Comparison of ENCODE assay signal across 31 cellular contexts in genomic region chr21:35477622-35478021, GRCh38.
A peak's percentile ranks its signal among the peaks of the same experiment; 100 is the strongest.
DNase-seq lines count a peak whose midpoint lies in the region; ATAC-seq and TF ChIP-seq lines count a peak whose summit lies in the region.
"Had no signal": no experiment of that assay in that cellular context is flagged by ENCODE, and none has a peak within 500 bp of the region (broad histone marks: within the 10 kb centered on the region; RNA-seq: fewer than 3 reads in every experiment).

No MANE protein-coding gene starts in this region.

- H3K9me3 ChIP-seq in heart right ventricle (peaks cover 0 to 16% (median 6%) of the 10 kb centered on the region in 11 donors), muscle layer of duodenum (ENCODE audit: control insufficient read depth in 1 of 2, low read length in 2 of 2) (peaks cover 0 to 2% of the 10 kb centered on the region in 2 donors), testis (no peaks in the 10 kb centered on the region)
- H3K9me3 ChIP-seq: ascending aorta, lower lobe of right lung, ovary, tibial nerve had no signal

- no peak overlapping the region for H3K4me3 ChIP-seq in heart right ventricle
- H3K4me3 ChIP-seq in muscle layer of duodenum (ENCODE audit: low read depth in 1 of 2, low read length in 2 of 2): no peak overlapping the region
- H3K4me3 ChIP-seq in testis: no peak overlapping the region
- H3K4me3 ChIP-seq: ascending aorta, esophagus muscularis mucosa, heart left ventricle, lower lobe of right lung, ovary, spleen, tibial nerve had no signal

- H3K36me3 ChIP-seq in heart right ventricle: no peaks in the 10 kb centered on the region
- H3K36me3 ChIP-seq in muscle layer of duodenum (ENCODE audit: control insufficient read depth in 1 of 2, insufficient read depth in 2 of 2, low read length in 2 of 2): no peaks in the 10 kb centered on the region
- H3K36me3 ChIP-seq in testis (ENCODE audit: low read depth, missing control alignments): no peaks in the 10 kb centered on the region
- H3K36me3 ChIP-seq: ascending aorta, esophagus muscularis mucosa, heart left ventricle, lower lobe of right lung, ovary, spleen, tibial nerve had no signal

- peak overlapping the region in 6 of 10 donors; percentile 14 to 79 (median 45) for H3K27ac ChIP-seq in heart right ventricle
- peak overlapping the region; percentile 40 for H3K27ac ChIP-seq in muscle layer of duodenum (ENCODE audit: low read length)
- H3K27ac ChIP-seq in testis: no peak overlapping the region
- H3K27ac ChIP-seq: esophagus muscularis mucosa had no signal

- intact Hi-C loops in heart right ventricle (cut with DNase I): no loop called here
- intact Hi-C loops in cardiac septum (cut with DNase I): no loop called here
- intact Hi-C loops in testis (cut with DNase I; ENCODE audit: low total_unique reads): no loop called here

- H3K27me3 ChIP-seq in heart right ventricle (peaks cover 0 to 13% (median 0%) of the 10 kb centered on the region in 7 donors), muscle layer of duodenum (ENCODE audit: low read depth, low read length) (no peaks in the 10 kb centered on the region), testis (no peaks in the 10 kb centered on the region)
- H3K27me3 ChIP-seq: ascending aorta, ovary, spleen, tibial nerve had no signal

- H3K27ac Mint-ChIP-seq in chondrocyte (ENCODE audit: unreplicated experiment): peak overlapping the region; percentile 73
- H3K27ac Mint-ChIP-seq: CD4-positive, CD25-positive, alpha-beta regulatory T cell; nephron; WTC11 had no signal

- WGBS in heart right ventricle, 2 donors: 80 to 81% methylated on average over 3 of the region's 3 CpGs
- WGBS in testis, 2 donors: 92 to 93% methylated on average over 3 of the region's 3 CpGs

- TF ChIP-seq CTCF in heart right ventricle (IDR thresholded peaks at IDR 0.05) (no peak), chondrocyte (IDR thresholded peaks at IDR 0.05) (no peak), testis (IDR thresholded peaks at IDR 0.05) (no peak)

- H3K4me3 Mint-ChIP-seq in chondrocyte (ENCODE audit: unreplicated experiment): no peak overlapping the region
- H3K4me3 Mint-ChIP-seq: CD4-positive, CD25-positive, alpha-beta regulatory T cell; nephron; stimulated activated naive CD8-positive, alpha-beta T cell treated with anti-CD3 and anti-CD28 coated beads, Interleukin-15, amount 100 ng/mL, for 72 hours; WTC11 had no signal

- peaks cover 40% of the 10 kb centered on the region for H3K4me1 Mint-ChIP-seq in chondrocyte (ENCODE audit: low read depth)

- peaks cover 9% of the 10 kb centered on the region for H3K9me3 Mint-ChIP-seq in chondrocyte (ENCODE audit: low read depth)

- H3K36me3 Mint-ChIP-seq in chondrocyte (ENCODE audit: low read depth): peaks cover 2% of the 10 kb centered on the region
- H3K36me3 Mint-ChIP-seq: CD4-positive, CD25-positive, alpha-beta regulatory T cell had no signal

- DNase-seq in heart right ventricle (no peak), cardiac septum (ENCODE audit: low spot score) (no peak), chondrocyte (ENCODE audit: low spot score) (no peak), iPS-NIHi11 (ENCODE audit: low spot score) (no peak), testis (no peak), NCI-H526 treated with DMSO at 0.1 percent for 48 hours (lab: John Stamatoyannopoulos, UW) (no peak)
- DNase-seq: activated CD4-positive, alpha-beta T cell treated with anti-CD3 and anti-CD28 coated beads, Interleukin-2, amount 50 U/mL, for 1 hour; activated gamma-delta T cell treated with Interleukin-2 at 50 U/mL for 16 hours; activated naive CD8-positive, alpha-beta T cell treated with anti-CD3 and anti-CD28 coated beads, Interleukin-2, amount 10 ng/mL, durations not matched to agents 7 days and 5 days; activated T-cell treated with anti-CD3 and anti-CD28 coated beads, Interleukin-2, amount 50 U/mL, for 48 hours; caudate nucleus; dermis blood vessel endothelial cell; foreskin melanocyte; heart left ventricle; lower lobe of right lung; NCI-H1092; NCI-H1694; NCI-H2171 treated with DMSO at 0.1 percent for 48 hours; NCI-H510A; spleen; stimulated activated naive CD8-positive, alpha-beta T cell treated with anti-CD3 and anti-CD28 coated beads, Interleukin-15, amount 100 ng/mL, for 72 hours; T-helper 1 cell had no signal

- TF ChIP-seq POLR2A in testis (IDR thresholded peaks at IDR 0.05): no peak

- H3K4me1 ChIP-seq in heart right ventricle (peaks cover 0 to 63% (median 0%) of the 10 kb centered on the region in 9 donors), muscle layer of duodenum (ENCODE audit: control insufficient read depth in 1 of 2, insufficient read depth in 2 of 2, low read length in 2 of 2) (no peaks in the 10 kb centered on the region), testis (no peaks in the 10 kb centered on the region)
- H3K4me1 ChIP-seq: esophagus muscularis mucosa had no signal

- H3K27me3 Mint-ChIP-seq in chondrocyte (ENCODE audit: low read depth): no peaks in the 10 kb centered on the region
- H3K27me3 Mint-ChIP-seq: activated naive CD8-positive, alpha-beta T cell treated with anti-CD3 and anti-CD28 coated beads, Interleukin-2, amount 10 ng/mL, durations not matched to agents 7 days and 5 days; stimulated activated naive CD8-positive, alpha-beta T cell treated with anti-CD3 and anti-CD28 coated beads, Interleukin-15, amount 100 ng/mL, for 72 hours had no signal

- ATAC-seq in heart right ventricle: no peak
- no peak for ATAC-seq in GM19395 (IDR thresholded peaks at IDR 0.05; ENCODE audit: unreplicated experiment)
- ATAC-seq: stimulated activated naive CD8-positive, alpha-beta T cell treated with anti-CD3 and anti-CD28 coated beads, Interleukin-15, amount 100 ng/mL, for 72 hours; WTC11 had no signal

Comparison
In these comparisons a context has a peak if more than half of its experiments do, and no peak if none do; other contexts are left out.
1. H3K27ac ChIP-seq: peak in heart right ventricle (6 of 10) and muscle layer of duodenum (single experiment); none in testis (0 of 2).